1 cellular context compared by ENCODE assay signal in the genomic region with DNA sequence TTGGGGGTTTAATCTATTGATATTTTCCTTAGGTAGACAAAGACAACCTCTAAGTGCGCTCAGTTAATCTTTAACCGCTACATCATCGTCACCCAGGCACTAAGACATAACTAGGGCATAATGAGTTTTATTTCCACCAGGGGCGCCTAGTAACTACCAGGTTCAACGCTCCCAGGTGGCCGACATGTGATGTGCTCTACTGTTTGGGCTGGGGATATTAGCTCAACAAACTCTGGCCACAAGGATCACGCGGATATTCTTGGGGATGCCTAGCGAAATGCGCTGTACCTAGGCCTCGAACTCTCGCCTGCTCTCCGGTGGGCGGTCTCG.
TF ChIP-seq lines count a peak whose summit lies in the region.

No MANE protein-coding gene starts in this region.

TF ChIP-seq in K562, 482 proteins besides CTCF, POLR2A, EP300 and RAD21 (continued from another document and continues in another):
- TF ChIP-seq, protein P1, sequence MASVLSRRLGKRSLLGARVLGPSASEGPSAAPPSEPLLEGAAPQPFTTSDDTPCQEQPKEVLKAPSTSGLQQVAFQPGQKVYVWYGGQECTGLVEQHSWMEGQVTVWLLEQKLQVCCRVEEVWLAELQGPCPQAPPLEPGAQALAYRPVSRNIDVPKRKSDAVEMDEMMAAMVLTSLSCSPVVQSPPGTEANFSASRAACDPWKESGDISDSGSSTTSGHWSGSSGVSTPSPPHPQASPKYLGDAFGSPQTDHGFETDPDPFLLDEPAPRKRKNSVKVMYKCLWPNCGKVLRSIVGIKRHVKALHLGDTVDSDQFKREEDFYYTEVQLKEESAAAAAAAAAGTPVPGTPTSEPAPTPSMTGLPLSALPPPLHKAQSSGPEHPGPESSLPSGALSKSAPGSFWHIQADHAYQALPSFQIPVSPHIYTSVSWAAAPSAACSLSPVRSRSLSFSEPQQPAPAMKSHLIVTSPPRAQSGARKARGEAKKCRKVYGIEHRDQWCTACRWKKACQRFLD (CRISPR knock-in tag; IDR thresholded peaks at IDR 0.05): 0 out of 2 replicates have a peak, but pooled peaks have one; percentile 6
- TF ChIP-seq TBL1XR1 (IDR thresholded peaks at IDR 0.05; ENCODE audit: low read length in 2 of 2): no peak
- no peak for TF ChIP-seq XRCC3 (IDR thresholded peaks at IDR 0.05)
- TF ChIP-seq HNRNPK (IDR thresholded peaks at IDR 0.05; ENCODE audit: low read depth, low read length, poor library complexity, severe bottlenecking): no peak
- no peak for TF ChIP-seq FOXM1 (IDR thresholded peaks at IDR 0.05; ENCODE audit: low read depth)
- no peak for TF ChIP-seq FOXM1 (CRISPR knock-in tag; IDR thresholded peaks at IDR 0.05; ENCODE audit: low read depth)
- TF ChIP-seq ZFPM2 (CRISPR knock-in tag; IDR thresholded peaks at IDR 0.05): no peak
- TF ChIP-seq HNRNPLL (IDR thresholded peaks at IDR 0.05; ENCODE audit: low read depth, low read length, poor library complexity, severe bottlenecking): no peak
- TF ChIP-seq RBM39 (optimal IDR thresholded peaks at IDR 0.05; ENCODE audit: low read depth, low read length): peak; percentile 39
- TF ChIP-seq, protein P2, sequence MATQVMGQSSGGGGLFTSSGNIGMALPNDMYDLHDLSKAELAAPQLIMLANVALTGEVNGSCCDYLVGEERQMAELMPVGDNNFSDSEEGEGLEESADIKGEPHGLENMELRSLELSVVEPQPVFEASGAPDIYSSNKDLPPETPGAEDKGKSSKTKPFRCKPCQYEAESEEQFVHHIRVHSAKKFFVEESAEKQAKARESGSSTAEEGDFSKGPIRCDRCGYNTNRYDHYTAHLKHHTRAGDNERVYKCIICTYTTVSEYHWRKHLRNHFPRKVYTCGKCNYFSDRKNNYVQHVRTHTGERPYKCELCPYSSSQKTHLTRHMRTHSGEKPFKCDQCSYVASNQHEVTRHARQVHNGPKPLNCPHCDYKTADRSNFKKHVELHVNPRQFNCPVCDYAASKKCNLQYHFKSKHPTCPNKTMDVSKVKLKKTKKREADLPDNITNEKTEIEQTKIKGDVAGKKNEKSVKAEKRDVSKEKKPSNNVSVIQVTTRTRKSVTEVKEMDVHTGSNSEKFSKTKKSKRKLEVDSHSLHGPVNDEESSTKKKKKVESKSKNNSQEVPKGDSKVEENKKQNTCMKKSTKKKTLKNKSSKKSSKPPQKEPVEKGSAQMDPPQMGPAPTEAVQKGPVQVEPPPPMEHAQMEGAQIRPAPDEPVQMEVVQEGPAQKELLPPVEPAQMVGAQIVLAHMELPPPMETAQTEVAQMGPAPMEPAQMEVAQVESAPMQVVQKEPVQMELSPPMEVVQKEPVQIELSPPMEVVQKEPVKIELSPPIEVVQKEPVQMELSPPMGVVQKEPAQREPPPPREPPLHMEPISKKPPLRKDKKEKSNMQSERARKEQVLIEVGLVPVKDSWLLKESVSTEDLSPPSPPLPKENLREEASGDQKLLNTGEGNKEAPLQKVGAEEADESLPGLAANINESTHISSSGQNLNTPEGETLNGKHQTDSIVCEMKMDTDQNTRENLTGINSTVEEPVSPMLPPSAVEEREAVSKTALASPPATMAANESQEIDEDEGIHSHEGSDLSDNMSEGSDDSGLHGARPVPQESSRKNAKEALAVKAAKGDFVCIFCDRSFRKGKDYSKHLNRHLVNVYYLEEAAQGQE (CRISPR knock-in tag; IDR thresholded peaks at IDR 0.05; ENCODE audit: low read depth): no peak
- no peak for TF ChIP-seq SMAD1 (IDR thresholded peaks at IDR 0.05; ENCODE audit: low read depth, low read length, partially characterized antibody)
- TF ChIP-seq, protein P3, sequence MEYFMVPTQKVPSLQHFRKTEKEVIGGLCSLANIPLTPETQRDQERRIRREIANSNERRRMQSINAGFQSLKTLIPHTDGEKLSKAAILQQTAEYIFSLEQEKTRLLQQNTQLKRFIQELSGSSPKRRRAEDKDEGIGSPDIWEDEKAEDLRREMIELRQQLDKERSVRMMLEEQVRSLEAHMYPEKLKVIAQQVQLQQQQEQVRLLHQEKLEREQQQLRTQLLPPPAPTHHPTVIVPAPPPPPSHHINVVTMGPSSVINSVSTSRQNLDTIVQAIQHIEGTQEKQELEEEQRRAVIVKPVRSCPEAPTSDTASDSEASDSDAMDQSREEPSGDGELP (CRISPR knock-in tag; IDR thresholded peaks at IDR 0.05; ENCODE audit: borderline replicate concordance): no peak; the same call in 1 of the 2 replicates
- TF ChIP-seq RHOXF2B (CRISPR knock-in tag; conservative IDR thresholded peaks at IDR 0.05): no peak
- peak; percentile 84 for TF ChIP-seq MYC (IDR thresholded peaks at IDR 0.05; ENCODE audit: low read depth, low read length)
- no peak; the same call in 1 of the 2 replicates for TF ChIP-seq MYC (CRISPR knock-in tag; IDR thresholded peaks at IDR 0.05; ENCODE audit: borderline replicate concordance, low read depth)
- 0 out of 2 replicates have a peak, but pooled peaks have one; percentile 27 for TF ChIP-seq SREBF1 (IDR thresholded peaks at IDR 0.05; ENCODE audit: borderline replicate concordance, low read depth, low read length)
- no peak for TF ChIP-seq KAT8 (IDR thresholded peaks at IDR 0.05; ENCODE audit: low read depth)
- no peak for TF ChIP-seq PTRF (tag; IDR thresholded peaks at IDR 0.05)
- TF ChIP-seq STAT5A (IDR thresholded peaks at IDR 0.05; ENCODE audit: borderline replicate concordance, low read length): no peak
- TF ChIP-seq CREM (IDR thresholded peaks at IDR 0.05; ENCODE audit: low read depth): no peak
- TF ChIP-seq KDM4B (IDR thresholded peaks at IDR 0.05; ENCODE audit: borderline replicate concordance in 2 of 2, low read depth in 1 of 2): no peak
- TF ChIP-seq, protein P4, sequence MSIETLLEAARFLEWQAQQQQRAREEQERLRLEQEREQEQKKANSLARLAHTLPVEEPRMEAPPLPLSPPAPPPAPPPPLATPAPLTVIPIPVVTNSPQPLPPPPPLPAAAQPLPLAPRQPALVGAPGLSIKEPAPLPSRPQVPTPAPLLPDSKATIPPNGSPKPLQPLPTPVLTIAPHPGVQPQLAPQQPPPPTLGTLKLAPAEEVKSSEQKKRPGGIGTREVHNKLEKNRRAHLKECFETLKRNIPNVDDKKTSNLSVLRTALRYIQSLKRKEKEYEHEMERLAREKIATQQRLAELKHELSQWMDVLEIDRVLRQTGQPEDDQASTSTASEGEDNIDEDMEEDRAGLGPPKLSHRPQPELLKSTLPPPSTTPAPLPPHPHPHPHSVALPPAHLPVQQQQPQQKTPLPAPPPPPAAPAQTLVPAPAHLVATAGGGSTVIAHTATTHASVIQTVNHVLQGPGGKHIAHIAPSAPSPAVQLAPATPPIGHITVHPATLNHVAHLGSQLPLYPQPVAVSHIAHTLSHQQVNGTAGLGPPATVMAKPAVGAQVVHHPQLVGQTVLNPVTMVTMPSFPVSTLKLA (conservative IDR thresholded peaks at IDR 0.05): no peak
- TF ChIP-seq, protein P5, sequence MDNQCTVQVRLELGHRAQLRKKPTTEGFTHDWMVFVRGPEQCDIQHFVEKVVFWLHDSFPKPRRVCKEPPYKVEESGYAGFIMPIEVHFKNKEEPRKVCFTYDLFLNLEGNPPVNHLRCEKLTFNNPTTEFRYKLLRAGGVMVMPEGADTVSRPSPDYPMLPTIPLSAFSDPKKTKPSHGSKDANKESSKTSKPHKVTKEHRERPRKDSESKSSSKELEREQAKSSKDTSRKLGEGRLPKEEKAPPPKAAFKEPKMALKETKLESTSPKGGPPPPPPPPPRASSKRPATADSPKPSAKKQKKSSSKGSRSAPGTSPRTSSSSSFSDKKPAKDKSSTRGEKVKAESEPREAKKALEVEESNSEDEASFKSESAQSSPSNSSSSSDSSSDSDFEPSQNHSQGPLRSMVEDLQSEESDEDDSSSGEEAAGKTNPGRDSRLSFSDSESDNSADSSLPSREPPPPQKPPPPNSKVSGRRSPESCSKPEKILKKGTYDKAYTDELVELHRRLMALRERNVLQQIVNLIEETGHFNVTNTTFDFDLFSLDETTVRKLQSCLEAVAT (IDR thresholded peaks at IDR 0.05): peak; percentile 63 to 95; a peak in 3 of 4 replicates
- TF ChIP-seq MEIS2 (IDR thresholded peaks at IDR 0.05; ENCODE audit: partially characterized antibody): peak; percentile 3
- TF ChIP-seq PCBP1 (IDR thresholded peaks at IDR 0.05; ENCODE audit: low read depth, low read length, poor library complexity, severe bottlenecking): no peak
- TF ChIP-seq HCFC1 (IDR thresholded peaks at IDR 0.05; ENCODE audit: low read depth, low read length): no peak
- TF ChIP-seq PCBP2 (IDR thresholded peaks at IDR 0.05; ENCODE audit: low read depth, low read length, poor library complexity, severe bottlenecking): no peak
- TF ChIP-seq E2F3 (CRISPR knock-in tag; IDR thresholded peaks at IDR 0.05): no peak
- TF ChIP-seq ZNF75A (CRISPR knock-in tag; IDR thresholded peaks at IDR 0.05): no peak
- TF ChIP-seq, protein P6, sequence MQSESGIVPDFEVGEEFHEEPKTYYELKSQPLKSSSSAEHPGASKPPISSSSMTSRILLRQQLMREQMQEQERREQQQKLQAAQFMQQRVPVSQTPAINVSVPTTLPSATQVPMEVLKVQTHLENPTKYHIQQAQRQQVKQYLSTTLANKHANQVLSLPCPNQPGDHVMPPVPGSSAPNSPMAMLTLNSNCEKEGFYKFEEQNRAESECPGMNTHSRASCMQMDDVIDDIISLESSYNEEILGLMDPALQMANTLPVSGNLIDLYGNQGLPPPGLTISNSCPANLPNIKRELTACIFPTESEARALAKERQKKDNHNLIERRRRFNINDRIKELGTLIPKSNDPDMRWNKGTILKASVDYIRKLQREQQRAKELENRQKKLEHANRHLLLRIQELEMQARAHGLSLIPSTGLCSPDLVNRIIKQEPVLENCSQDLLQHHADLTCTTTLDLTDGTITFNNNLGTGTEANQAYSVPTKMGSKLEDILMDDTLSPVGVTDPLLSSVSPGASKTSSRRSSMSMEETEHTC (IDR thresholded peaks at IDR 0.05): peak; percentile 40
- no peak for TF ChIP-seq GTF2A2 (tag; IDR thresholded peaks at IDR 0.05)
- TF ChIP-seq, protein P7, sequence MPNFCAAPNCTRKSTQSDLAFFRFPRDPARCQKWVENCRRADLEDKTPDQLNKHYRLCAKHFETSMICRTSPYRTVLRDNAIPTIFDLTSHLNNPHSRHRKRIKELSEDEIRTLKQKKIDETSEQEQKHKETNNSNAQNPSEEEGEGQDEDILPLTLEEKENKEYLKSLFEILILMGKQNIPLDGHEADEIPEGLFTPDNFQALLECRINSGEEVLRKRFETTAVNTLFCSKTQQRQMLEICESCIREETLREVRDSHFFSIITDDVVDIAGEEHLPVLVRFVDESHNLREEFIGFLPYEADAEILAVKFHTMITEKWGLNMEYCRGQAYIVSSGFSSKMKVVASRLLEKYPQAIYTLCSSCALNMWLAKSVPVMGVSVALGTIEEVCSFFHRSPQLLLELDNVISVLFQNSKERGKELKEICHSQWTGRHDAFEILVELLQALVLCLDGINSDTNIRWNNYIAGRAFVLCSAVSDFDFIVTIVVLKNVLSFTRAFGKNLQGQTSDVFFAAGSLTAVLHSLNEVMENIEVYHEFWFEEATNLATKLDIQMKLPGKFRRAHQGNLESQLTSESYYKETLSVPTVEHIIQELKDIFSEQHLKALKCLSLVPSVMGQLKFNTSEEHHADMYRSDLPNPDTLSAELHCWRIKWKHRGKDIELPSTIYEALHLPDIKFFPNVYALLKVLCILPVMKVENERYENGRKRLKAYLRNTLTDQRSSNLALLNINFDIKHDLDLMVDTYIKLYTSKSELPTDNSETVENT (CRISPR knock-in tag; IDR thresholded peaks at IDR 0.05): no peak
- TF ChIP-seq TFAM (CRISPR knock-in tag; conservative IDR thresholded peaks at IDR 0.05): no peak
- TF ChIP-seq, protein P8, sequence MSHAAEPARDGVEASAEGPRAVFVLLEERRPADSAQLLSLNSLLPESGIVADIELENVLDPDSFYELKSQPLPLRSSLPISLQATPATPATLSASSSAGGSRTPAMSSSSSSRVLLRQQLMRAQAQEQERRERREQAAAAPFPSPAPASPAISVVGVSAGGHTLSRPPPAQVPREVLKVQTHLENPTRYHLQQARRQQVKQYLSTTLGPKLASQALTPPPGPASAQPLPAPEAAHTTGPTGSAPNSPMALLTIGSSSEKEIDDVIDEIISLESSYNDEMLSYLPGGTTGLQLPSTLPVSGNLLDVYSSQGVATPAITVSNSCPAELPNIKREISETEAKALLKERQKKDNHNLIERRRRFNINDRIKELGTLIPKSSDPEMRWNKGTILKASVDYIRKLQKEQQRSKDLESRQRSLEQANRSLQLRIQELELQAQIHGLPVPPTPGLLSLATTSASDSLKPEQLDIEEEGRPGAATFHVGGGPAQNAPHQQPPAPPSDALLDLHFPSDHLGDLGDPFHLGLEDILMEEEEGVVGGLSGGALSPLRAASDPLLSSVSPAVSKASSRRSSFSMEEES (CRISPR knock-in tag; IDR thresholded peaks at IDR 0.05): no peak
- no peak for TF ChIP-seq SAP30 (IDR thresholded peaks at IDR 0.05; ENCODE audit: borderline replicate concordance, insufficient read depth, low read depth, low read length, poor library complexity, severe bottlenecking)
- TF ChIP-seq ZNF121 (CRISPR knock-in tag; conservative IDR thresholded peaks at IDR 0.05): no peak
- TF ChIP-seq NEUROD1 (IDR thresholded peaks at IDR 0.05; ENCODE audit: borderline replicate concordance, low read depth, low read length, partially characterized antibody): no peak
- TF ChIP-seq, protein P9, sequence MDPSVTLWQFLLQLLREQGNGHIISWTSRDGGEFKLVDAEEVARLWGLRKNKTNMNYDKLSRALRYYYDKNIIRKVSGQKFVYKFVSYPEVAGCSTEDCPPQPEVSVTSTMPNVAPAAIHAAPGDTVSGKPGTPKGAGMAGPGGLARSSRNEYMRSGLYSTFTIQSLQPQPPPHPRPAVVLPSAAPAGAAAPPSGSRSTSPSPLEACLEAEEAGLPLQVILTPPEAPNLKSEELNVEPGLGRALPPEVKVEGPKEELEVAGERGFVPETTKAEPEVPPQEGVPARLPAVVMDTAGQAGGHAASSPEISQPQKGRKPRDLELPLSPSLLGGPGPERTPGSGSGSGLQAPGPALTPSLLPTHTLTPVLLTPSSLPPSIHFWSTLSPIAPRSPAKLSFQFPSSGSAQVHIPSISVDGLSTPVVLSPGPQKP (CRISPR knock-in tag; IDR thresholded peaks at IDR 0.05): no peak
- TF ChIP-seq HMG20B (CRISPR knock-in tag; IDR thresholded peaks at IDR 0.05): no peak
- TF ChIP-seq SIRT6 (IDR thresholded peaks at IDR 0.05; ENCODE audit: low read depth, low read length): no peak
- TF ChIP-seq ILK (tag; IDR thresholded peaks at IDR 0.05; ENCODE audit: borderline replicate concordance, low read depth): no peak
- no peak for TF ChIP-seq ZNF445 (CRISPR knock-in tag; IDR thresholded peaks at IDR 0.05; ENCODE audit: low read depth)
- TF ChIP-seq SP1 (CRISPR knock-in tag; IDR thresholded peaks at IDR 0.05): no peak
- no peak for TF ChIP-seq KAT2B (IDR thresholded peaks at IDR 0.05; ENCODE audit: low read depth, low read length)
- no peak for TF ChIP-seq IRF2 (CRISPR knock-in tag; IDR thresholded peaks at IDR 0.05)
- TF ChIP-seq ZNF780A (CRISPR knock-in tag; IDR thresholded peaks at IDR 0.05): no peak
- TF ChIP-seq MTA3 (IDR thresholded peaks at IDR 0.05; ENCODE audit: borderline replicate concordance): 0 out of 2 replicates have a peak, but pooled peaks have one; percentile 61
- no peak for TF ChIP-seq ZNF79 (CRISPR knock-in tag; IDR thresholded peaks at IDR 0.05; ENCODE audit: low read depth)
- TF ChIP-seq RBM22 (IDR thresholded peaks at IDR 0.05; ENCODE audit: low read depth, low read length, poor library complexity, severe bottlenecking): no peak
- no peak for TF ChIP-seq SAFB2 (IDR thresholded peaks at IDR 0.05; ENCODE audit: borderline replicate concordance, low read depth, low read length, severe bottlenecking)
- TF ChIP-seq HLTF (IDR thresholded peaks at IDR 0.05): no peak
